10 cellular contexts compared by ENCODE assay signal in the genomic region with DNA sequence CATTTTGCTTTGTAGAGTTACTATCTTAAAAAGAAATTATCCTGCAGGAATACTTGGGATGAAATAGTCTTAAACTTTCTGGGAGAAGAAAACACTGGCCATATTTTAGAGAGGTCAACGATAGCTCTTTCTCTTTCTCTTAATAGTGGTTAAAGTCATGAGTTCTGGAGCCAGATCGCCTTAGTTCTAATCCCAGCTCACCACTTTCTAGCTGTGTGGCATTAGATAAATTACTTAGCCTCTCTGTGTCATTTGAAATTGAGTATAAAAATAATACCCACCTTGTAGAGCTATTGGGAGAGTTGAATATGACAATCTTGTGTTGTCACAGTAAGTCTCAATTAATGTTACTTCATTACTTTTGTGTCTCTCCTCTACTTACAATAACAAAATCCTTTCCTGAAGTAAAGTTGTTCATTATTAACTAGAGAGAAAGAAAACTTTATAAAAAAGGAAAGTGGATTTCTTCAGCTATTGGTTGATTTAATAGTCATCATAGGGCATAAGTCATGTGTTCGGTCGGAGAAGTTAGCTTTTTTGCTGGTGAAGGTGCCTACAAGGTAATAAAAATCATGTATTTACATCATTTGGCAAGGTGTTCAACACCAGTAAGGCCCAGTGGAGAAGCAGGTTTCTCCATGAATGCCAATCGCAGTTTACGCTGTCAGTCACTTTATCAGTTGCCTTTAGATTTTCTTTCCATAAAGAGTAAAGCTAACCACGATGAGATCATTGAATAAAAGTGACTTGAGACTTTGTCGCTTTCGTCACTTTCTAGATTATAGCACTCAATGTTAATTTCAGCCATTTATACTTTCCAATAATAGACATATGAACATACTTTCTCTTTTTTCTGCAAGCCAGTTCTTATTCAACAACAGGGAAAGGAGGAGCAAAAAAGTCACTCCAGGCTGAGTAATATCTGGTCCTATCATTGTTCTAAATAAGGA. TPM values are rescaled to one million over a fixed set of nuclear protein-coding genes. Genes with fewer than 3 reads are reported as not detected.
DNase-seq lines count a peak whose midpoint lies in the region; ATAC-seq and TF ChIP-seq lines count a peak whose summit lies in the region.
"Had no signal": no experiment of that assay in that cellular context is flagged by ENCODE, and none has a peak within 500 bp of the region (broad histone marks: within the 10 kb centered on the region; RNA-seq: fewer than 3 reads in every experiment).

No MANE protein-coding gene starts in this region.

- no peaks in the 10 kb centered on the region for H3K9me3 ChIP-seq in esophagus squamous epithelium
- H3K9me3 ChIP-seq in trophoblast cell (ENCODE audit: insufficient read depth, low read depth, low read length) = no peaks in the 10 kb centered on the region

- H3K27ac ChIP-seq in esophagus squamous epithelium (peak overlapping the region; percentile 78 to 96 (median 92)), trophoblast cell (ENCODE audit: low read depth, low read length) (peak overlapping the region; percentile 17)

- DNase-seq in Calu3 = no peak
- no peak for DNase-seq in T-cell
- no peak for DNase-seq in esophagus squamous epithelium (lab: John Stamatoyannopoulos, UW)
- DNase-seq in trophoblast cell = peak in 1 of 2 donors; percentile 45
- no peak for DNase-seq in NCI-H2107 (lab: John Stamatoyannopoulos, UW)
- DNase-seq in GM13977 (ENCODE audit: low spot score) = no peak
- DNase-seq in DMS153 (lab: John Stamatoyannopoulos, UW) = no peak
- DNase-seq: stimulated activated CD4-positive, alpha-beta T cell treated with anti-CD3 and anti-CD28 coated beads, Interleukin-4, amount 100 ng/mL, for 1 hour had no signal

- H3K4me3 Mint-ChIP-seq in Calu3 (ENCODE audit: low read depth, unreplicated experiment) (peak overlapping the region; percentile 73), T-cell (peak overlapping the region; percentile 70 to 89 (median 83))
- H3K4me3 Mint-ChIP-seq: dendritic cell treated with granulocyte-macrophage colony-stimulating factor and Interleukin-4, amounts not matched to agents 40 ng/mL and 50 ng/mL, for 4 days had no signal

- no peak overlapping the region for H2AK5ac ChIP-seq in trophoblast cell (ENCODE audit: low read length)

- CTCF ChIA-PET in Calu3 (lab: Charles Lee) (interaction anchor here (1.3 to 1.4 kb wide), 2 partner anchors 23 to 28 kb away, joined by 4 to 5 read pairs; no protein-coding TSS in a partner anchor), T-cell (lab: Charles Lee) (interaction anchor here in 1 of 2 donors (0.8 to 2.0 kb wide), 3 partner anchors 13 to 88 kb away, joined by 3 to 5 read pairs (median 3); no protein-coding TSS in a partner anchor)

- no peak overlapping the region for H2BK5ac ChIP-seq in trophoblast cell (ENCODE audit: low read depth, low read length, poor library complexity)

- H3K36me3 ChIP-seq in esophagus squamous epithelium (no peaks in the 10 kb centered on the region), trophoblast cell (ENCODE audit: control insufficient read depth in 1 of 2, insufficient read depth in 2 of 2, low read length in 2 of 2) (no peaks in the 10 kb centered on the region)

- peak overlapping the region; percentile 26 to 80 (median 60) for H3K4me3 ChIP-seq in esophagus squamous epithelium
- no peak overlapping the region for H3K4me3 ChIP-seq in trophoblast cell (ENCODE audit: low read depth, low read length)

- peaks cover 18 to 56% (median 36%) of the 10 kb centered on the region in 3 donors for H3K4me1 ChIP-seq in esophagus squamous epithelium
- H3K4me1 ChIP-seq in trophoblast cell (ENCODE audit: control insufficient read depth in 1 of 2, insufficient read depth in 2 of 2, low read length in 2 of 2) = peaks cover 12 to 13% of the 10 kb centered on the region in 2 experiments

- H3K27me3 Mint-ChIP-seq in Calu3 (ENCODE audit: unreplicated experiment) = no peaks in the 10 kb centered on the region
- no peaks in the 10 kb centered on the region for H3K27me3 Mint-ChIP-seq in T-cell

- H2AFZ ChIP-seq in trophoblast cell (ENCODE audit: insufficient read depth, low read length, poor library complexity) = no peak overlapping the region

- peak overlapping the region; percentile 22 for H3K4ac ChIP-seq in trophoblast cell (ENCODE audit: low read depth, low read length)

- H3K36me3 Mint-ChIP-seq in Calu3 (ENCODE audit: insufficient read depth, unreplicated experiment) (peaks cover 55% of the 10 kb centered on the region), T-cell (peaks cover 19% of the 10 kb centered on the region)

- no peak overlapping the region for H3K9ac ChIP-seq in trophoblast cell (ENCODE audit: low read length)

- 41 to 63% methylated on average over 9 of the region's 9 CpGs for WGBS in esophagus squamous epithelium, 2 donors
- WGBS in trophoblast cell (ENCODE audit: extremely low coverage, insufficient coverage, insufficient read length) = no CpG with 5 or more reads among the region's 9 CpGs

- no peak overlapping the region for H4K91ac ChIP-seq in trophoblast cell (ENCODE audit: low read depth, low read length)

- no peak overlapping the region for H4K12ac ChIP-seq in trophoblast cell (ENCODE audit: low read depth, low read length)

- no peaks in the 10 kb centered on the region for H3K9me3 Mint-ChIP-seq in Calu3 (ENCODE audit: low read depth, unreplicated experiment)
- no peaks in the 10 kb centered on the region for H3K9me3 Mint-ChIP-seq in T-cell
- H3K9me3 Mint-ChIP-seq: dendritic cell treated with granulocyte-macrophage colony-stimulating factor and Interleukin-4, amounts not matched to agents 40 ng/mL and 50 ng/mL, for 4 days had no signal

- H3K14ac ChIP-seq in trophoblast cell (ENCODE audit: low read length) = no peak overlapping the region

- TF ChIP-seq CTCF in Calu3 (IDR thresholded peaks at IDR 0.05; ENCODE audit: unreplicated experiment) = no peak
- no peak for TF ChIP-seq CTCF in esophagus squamous epithelium (IDR thresholded peaks at IDR 0.05)
- TF ChIP-seq CTCF in GM13977 (IDR thresholded peaks at IDR 0.05; ENCODE audit: extremely low read depth, insufficient read depth, missing control alignments) = no peak

- peaks cover 20% of the 10 kb centered on the region for H3K4me1 Mint-ChIP-seq in Calu3 (ENCODE audit: low read depth, unreplicated experiment)
- H3K4me1 Mint-ChIP-seq in T-cell = peaks cover 41 to 74% (median 55%) of the 10 kb centered on the region in 3 donors

- peaks cover 8% of the 10 kb centered on the region for H3K79me2 ChIP-seq in trophoblast cell (ENCODE audit: control insufficient read depth, insufficient read depth, low read length, poor library complexity)

- H2BK12ac ChIP-seq in trophoblast cell (ENCODE audit: low read length) = no peak overlapping the region

- TF ChIP-seq POLR2A in esophagus squamous epithelium (IDR thresholded peaks at IDR 0.05) = no peak

- ATAC-seq in T-cell (replicated peaks in 1 of 4) (no peak), HG02852 (IDR thresholded peaks at IDR 0.05; ENCODE audit: unreplicated experiment) (no peak)

- intact Hi-C loops in Calu3 (cut with micrococcal nuclease; ENCODE audit: unreplicated experiment) = loop anchor here (5.0 kb wide), 2 partner anchors 47 to 53 kb away; no protein-coding TSS in a partner anchor
- intact Hi-C loops in esophagus squamous epithelium (cut with DNase I) = no loop called here

- no peak overlapping the region for H3K18ac ChIP-seq in trophoblast cell (ENCODE audit: low read length)

- H3K27ac Mint-ChIP-seq in Calu3 (ENCODE audit: unreplicated experiment) = peak overlapping the region; percentile 81
- peak overlapping the region; percentile 14 to 67 for H3K27ac Mint-ChIP-seq in T-cell
- H3K27ac Mint-ChIP-seq: dendritic cell treated with granulocyte-macrophage colony-stimulating factor and Interleukin-4, amounts not matched to agents 40 ng/mL and 50 ng/mL, for 4 days had no signal

- H4K8ac ChIP-seq in trophoblast cell (ENCODE audit: low read depth, low read length) = no peak overlapping the region

- in situ Hi-C loops in GM13977 (cut with MboI; ENCODE audit: low pct_unique_long_range_greater_than_20kb, low sequenced_read_pairs, unreplicated experiment) = no loop called here

- H3K4me2 ChIP-seq in trophoblast cell (ENCODE audit: low read length) = peak overlapping the region; percentile 70

- no peak overlapping the region for H2BK120ac ChIP-seq in trophoblast cell (ENCODE audit: insufficient read depth, low read length, poor library complexity)

- BruUV-seq in Calu3 (replicated peaks; lab: Mats Ljungman, UMichigan) = no TSS peak

- H3K27me3 ChIP-seq in esophagus squamous epithelium = peaks cover 0 to 28% (median 0%) of the 10 kb centered on the region in 4 donors
- H3K27me3 ChIP-seq in trophoblast cell (ENCODE audit: insufficient read depth, low read length) = no peaks in the 10 kb centered on the region

- POLR2A ChIA-PET in T-cell (lab: Charles Lee) = interaction anchor here in 1 of 2 donors (0.8 to 1.6 kb wide), 3 partner anchors 11 to 31 kb away, joined by 3 to 7 read pairs (median 3); no protein-coding TSS in a partner anchor

- H3K23ac ChIP-seq in trophoblast cell (ENCODE audit: low read length) = no peak overlapping the region

- peaks cover 18% of the 10 kb centered on the region for H3K79me1 ChIP-seq in trophoblast cell (ENCODE audit: low read length)

RNA-seq across cellular contexts. Expression of a gene that starts 2.0 kb away (rescaled TPM):
- total RNA-seq in Calu3 (2022) (18.2 and 28.1 TPM in 2 replicates), T-cell (10 to 100 TPM; 30.8 to 55.3 (median 33.7) TPM), esophagus squamous epithelium (10 to 100 TPM in 2 of 4 donors, 1 to 10 TPM in 2; 7.7 to 14.9 (median 10.9) TPM)
- polyA plus RNA-seq in trophoblast cell (2013) = 46.4 and 47.9 TPM in 2 replicates
